ENCODE assay signal across 9 cellular contexts in the genomic region with DNA sequence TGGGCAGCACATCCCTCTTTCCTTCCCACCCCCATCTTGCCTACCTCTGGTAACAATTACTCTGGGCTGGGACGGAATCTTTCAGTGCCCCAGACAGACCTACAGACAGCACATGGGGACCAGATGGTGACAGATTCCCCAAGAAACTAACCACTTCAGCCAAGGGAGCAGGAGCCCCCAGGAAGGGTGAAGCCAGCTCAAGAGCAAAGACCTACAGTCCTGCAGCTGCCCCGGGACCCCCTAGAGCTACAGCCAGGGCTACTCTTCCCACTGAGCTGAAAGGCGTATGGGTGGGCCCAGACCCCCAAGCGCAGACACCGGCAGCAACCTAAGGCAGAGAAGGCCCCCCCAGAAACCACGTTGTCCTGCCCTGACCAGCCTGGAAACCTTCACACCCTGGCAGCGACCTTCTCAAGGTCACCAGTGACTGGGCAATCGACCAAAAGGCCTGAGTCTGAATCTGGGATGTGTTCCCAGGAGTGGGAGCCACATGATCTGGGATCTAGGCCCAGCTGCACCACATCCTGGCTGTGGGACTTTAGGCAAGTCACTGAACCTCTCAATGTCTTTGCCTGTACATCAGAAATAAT.
DNase-seq lines count a peak whose midpoint lies in the region; ATAC-seq and TF ChIP-seq lines count a peak whose summit lies in the region.
"Had no signal": no experiment of that assay in that cellular context is flagged by ENCODE, and none has a peak within 500 bp of the region (broad histone marks: within the 10 kb centered on the region; RNA-seq: fewer than 3 reads in every experiment).

No MANE protein-coding gene starts in this region.

- ATAC-seq in upper lobe of right lung, result no peak
- ATAC-seq in HG02938 (IDR thresholded peaks at IDR 0.05; ENCODE audit: unreplicated experiment), result no peak
- no peak for ATAC-seq in HG03565 (IDR thresholded peaks at IDR 0.05; ENCODE audit: unreplicated experiment)
- ATAC-seq: naive thymus-derived CD8-positive, alpha-beta T cell had no signal

- no peaks in the 10 kb centered on the region for H3K27me3 ChIP-seq in MG63
- H3K27me3 ChIP-seq in esophagus muscularis mucosa, result no peaks in the 10 kb centered on the region
- no peaks in the 10 kb centered on the region for H3K27me3 ChIP-seq in testis
- H3K27me3 ChIP-seq in upper lobe of right lung, result no peaks in the 10 kb centered on the region

- TF ChIP-seq EP300 in esophagus muscularis mucosa (IDR thresholded peaks at IDR 0.05), result no peak

- intact Hi-C loops in esophagus muscularis mucosa (cut with DNase I) (loop anchor here (10.0 kb wide), 1 partner anchor 70 kb away; a partner anchor contains a TSS), testis (cut with DNase I; ENCODE audit: low total_unique reads) (no loop called here), upper lobe of right lung (cut with DNase I) (no loop called here)

- TF ChIP-seq CTCF in esophagus muscularis mucosa (IDR thresholded peaks at IDR 0.05), result no peak
- TF ChIP-seq CTCF in testis (IDR thresholded peaks at IDR 0.05), result no peak
- TF ChIP-seq CTCF in upper lobe of right lung (IDR thresholded peaks at IDR 0.05), result no peak

- TF ChIP-seq POLR2A in esophagus muscularis mucosa (IDR thresholded peaks at IDR 0.05; ENCODE audit: low read depth) (no peak), testis (IDR thresholded peaks at IDR 0.05) (no peak)

- H3K4me1 ChIP-seq in esophagus muscularis mucosa, result peaks cover 44 to 51% (median 48%) of the 10 kb centered on the region in 4 donors
- H3K4me1 ChIP-seq in testis, result peaks cover 48% of the 10 kb centered on the region
- peaks cover 14% of the 10 kb centered on the region for H3K4me1 ChIP-seq in upper lobe of right lung

- no peak overlapping the region for H3K4me3 ChIP-seq in MG63
- H3K4me3 ChIP-seq in esophagus muscularis mucosa, result no peak overlapping the region
- no peak overlapping the region for H3K4me3 ChIP-seq in testis
- H3K4me3 ChIP-seq in upper lobe of right lung, result no peak overlapping the region

- WGBS in esophagus muscularis mucosa, result 53% methylated on average over 5 of the region's 8 CpGs
- WGBS in testis, 2 donors, result 25 to 64% methylated on average over 2 to 8 of the region's 8 CpGs

- H3K27ac ChIP-seq in esophagus muscularis mucosa (replicated peaks in 1 of 4), result peak overlapping the region in 3 of 4 donors; percentile 17 to 54 (median 21)
- peak overlapping the region; percentile 6 to 82 for H3K27ac ChIP-seq in testis
- no peak overlapping the region for H3K27ac ChIP-seq in upper lobe of right lung

- H3K36me3 ChIP-seq in MG63 (no peaks in the 10 kb centered on the region), esophagus muscularis mucosa (no peaks in the 10 kb centered on the region), testis (ENCODE audit: low read depth, missing control alignments) (no peaks in the 10 kb centered on the region), upper lobe of right lung (no peaks in the 10 kb centered on the region)

- H3K9me3 ChIP-seq in MG63 (peaks cover 4% of the 10 kb centered on the region; the same call in 1 of the 2 replicates), esophagus muscularis mucosa (no peaks in the 10 kb centered on the region), testis (no peaks in the 10 kb centered on the region), upper lobe of right lung (no peaks in the 10 kb centered on the region)

- DNase-seq in MG63 (peak; percentile 79), esophagus muscularis mucosa (ENCODE audit: extremely low spot score) (peak; percentile 89), lung microvascular endothelial cell (ENCODE audit: low read depth in 2 of 2) (peak; percentile 49 to 51), testis (peak; percentile 94), upper lobe of right lung (no peak)
- DNase-seq: activated CD4-positive, alpha-beta T cell treated with anti-CD3 and anti-CD28 coated beads for 48 hours had no signal
